In genomic region chr12:96132819-96133218, GRCh38 we compare ENCODE assay signal across 9 cellular contexts.
DNase-seq lines count a peak whose midpoint lies in the region; ATAC-seq, FAIRE-seq and TF ChIP-seq lines count a peak whose summit lies in the region.
"Had no signal": no experiment of that assay in that cellular context is flagged by ENCODE, and none has a peak within 500 bp of the region (broad histone marks: within the 10 kb centered on the region; RNA-seq: fewer than 3 reads in every experiment).

No MANE protein-coding gene starts in this region.

- H3K4me3 ChIP-seq in A549 (no peak overlapping the region), OCI-LY3 (ENCODE audit: low read length) (no peak overlapping the region), endothelial cell of umbilical vein (replicated peaks in 1 of 3; ENCODE audit: insufficient read depth in 1 of 3, low read depth in 1 of 3, low read length in 3 of 3) (no peak overlapping the region)

- no peak overlapping the region for H2AFZ ChIP-seq in OCI-LY3 (ENCODE audit: low read depth, low read length)
- no peak overlapping the region for H2AFZ ChIP-seq in endothelial cell of umbilical vein (ENCODE audit: low read depth, low read length)

- H3K36me3 ChIP-seq in OCI-LY3 (replicated peaks; ENCODE audit: low read depth, low read length) (no peaks in the 10 kb centered on the region), endothelial cell of umbilical vein (ENCODE audit: control insufficient read depth in 2 of 2, extremely low read depth in 1 of 2, insufficient read depth in 2 of 2, low read length in 2 of 2) (no peaks in the 10 kb centered on the region)

- no peak overlapping the region for H3K9ac ChIP-seq in OCI-LY3 (ENCODE audit: low read length)
- H3K9ac ChIP-seq in endothelial cell of umbilical vein (replicated peaks; ENCODE audit: extremely low read depth, insufficient read depth, low read length) = no peak overlapping the region

- H3K79me2 ChIP-seq in OCI-LY3 (ENCODE audit: low read length) = no peaks in the 10 kb centered on the region
- no peaks in the 10 kb centered on the region for H3K79me2 ChIP-seq in endothelial cell of umbilical vein (ENCODE audit: control insufficient read depth, insufficient read depth, low read length)

- H4K20me1 ChIP-seq in OCI-LY3 (ENCODE audit: insufficient read depth, low read length) = no peaks in the 10 kb centered on the region
- no peaks in the 10 kb centered on the region for H4K20me1 ChIP-seq in endothelial cell of umbilical vein (replicated peaks; ENCODE audit: control insufficient read depth, extremely low read depth, insufficient read depth, low read length)

- no peaks in the 10 kb centered on the region for H3K4me1 ChIP-seq in A549
- peaks cover 36% of the 10 kb centered on the region for H3K4me1 ChIP-seq in OCI-LY3 (ENCODE audit: low read length)
- peaks cover 29% of the 10 kb centered on the region for H3K4me1 ChIP-seq in endothelial cell of umbilical vein (ENCODE audit: control insufficient read depth, extremely low read depth, insufficient read depth, low read length)

- peak in 1 of 2 experiments; percentile 81; a peak in 3 of 6 replicates for ATAC-seq in A549
- ATAC-seq in HG02938 (IDR thresholded peaks at IDR 0.05; ENCODE audit: unreplicated experiment) = no peak
- no peak for ATAC-seq in GM18873 (IDR thresholded peaks at IDR 0.05; ENCODE audit: low FRiP score, unreplicated experiment)
- ATAC-seq in HG03342 (IDR thresholded peaks at IDR 0.05; ENCODE audit: unreplicated experiment) = no peak

- TF ChIP-seq EP300 in A549 (IDR thresholded peaks at IDR 0.05) = no peak

- no peak for TF ChIP-seq POLR2A in A549 (IDR thresholded peaks at IDR 0.05; ENCODE audit: low read length)
- TF ChIP-seq POLR2A in endothelial cell of umbilical vein (IDR thresholded peaks at IDR 0.05; ENCODE audit: low read depth, low read length) = no peak

- FAIRE-seq in A549 (lab: Jason Lieb, UNC) (no peak), endothelial cell of umbilical vein (lab: Jason Lieb, UNC) (peak; percentile 52)

- peak in 1 of 2 experiments; percentile 40; a peak in 2 of 5 replicates for TF ChIP-seq RAD21 in A549 (conservative IDR thresholded peaks at IDR 0.05 in 1 of 2, IDR thresholded peaks at IDR 0.05 in 1 of 2)

- no TSS peak for BruUV-seq in endothelial cell of umbilical vein (replicated peaks; lab: Mats Ljungman, UMichigan)

- TF ChIP-seq CTCF in A549 (IDR thresholded peaks at IDR 0.05) (0 out of 3 replicates have a peak, but pooled peaks have one; percentile 14), OCI-LY3 (IDR thresholded peaks at IDR 0.05; ENCODE audit: low read depth, low read length) (peak; percentile 51), endothelial cell of umbilical vein (IDR thresholded peaks at IDR 0.05; ENCODE audit: extremely low read depth in 1 of 2, insufficient read depth in 1 of 2, low read depth in 1 of 2, low read length in 2 of 2) (peak; percentile 15 to 42)

- H3K4me2 ChIP-seq in A549 = no peak overlapping the region
- no peak overlapping the region for H3K4me2 ChIP-seq in OCI-LY3 (ENCODE audit: low read length)
- no peak overlapping the region for H3K4me2 ChIP-seq in endothelial cell of umbilical vein (ENCODE audit: insufficient read depth, low read length)

- DNase-seq in A549 (ENCODE audit: low read depth in 1 of 2, low spot score in 1 of 2) (peak in 1 of 2 experiments; percentile 26), ELR (ENCODE audit: low read depth) (peak; percentile 21), endothelial cell of umbilical vein (ENCODE audit: low read depth, low spot score) (peak; percentile 48), NCI-H774 (lab: John Stamatoyannopoulos, UW) (no peak)
- DNase-seq: stimulated activated CD4-positive, alpha-beta T cell treated with anti-CD3 and anti-CD28 coated beads, Interleukin-4, amount 100 ng/mL, for 24 hours had no signal

- H3K27ac ChIP-seq in A549 = no peak overlapping the region
- H3K27ac ChIP-seq in OCI-LY3 (ENCODE audit: low read length) = no peak overlapping the region
- no peak overlapping the region for H3K27ac ChIP-seq in endothelial cell of umbilical vein (ENCODE audit: insufficient read depth, low read depth, low read length)

- CTCF ChIA-PET in A549 (lab: Yijun Ruan, JAX) = interaction anchor here (1.2 kb wide), 1 partner anchor 35 kb away, joined by 3 read pairs; no protein-coding TSS in a partner anchor
- CTCF ChIA-PET in endothelial cell of umbilical vein (lab: Charles Lee) = interaction anchor here (0.8 to 2.4 kb wide), 17 partner anchors 8 to 117 kb away, joined by 3 to 15 read pairs (median 5); no protein-coding TSS in a partner anchor

- H3K9me1 ChIP-seq in endothelial cell of umbilical vein (replicated peaks; ENCODE audit: control insufficient read depth, extremely low read depth, insufficient read depth, low read length) = no peaks in the 10 kb centered on the region

- 68% methylated on average over 4 of the region's 4 CpGs for WGBS in A549 (ENCODE audit: missing lambda C conversion rate)

- POLR2A ChIA-PET in A549 (lab: Yijun Ruan, JAX) (no interaction called here), endothelial cell of umbilical vein (lab: Charles Lee) (interaction anchor here (0.6 to 1.0 kb wide), 2 partner anchors 64 to 627 kb away, joined by 3 to 7 read pairs; no protein-coding TSS in a partner anchor)

- intact Hi-C loops in endothelial cell of umbilical vein (cut with micrococcal nuclease) = loop anchor here (1.0 to 10.0 kb wide), 3 partner anchors 71 to 382 kb away; no protein-coding TSS in a partner anchor

- H3K27me3 ChIP-seq in OCI-LY3 (ENCODE audit: low read depth, low read length) (peaks cover 13% of the 10 kb centered on the region), endothelial cell of umbilical vein (ENCODE audit: control insufficient read depth in 2 of 2, insufficient read depth in 2 of 2, low read length in 2 of 2) (no peaks in the 10 kb centered on the region)

- H3K9me3 ChIP-seq in A549 (no peaks in the 10 kb centered on the region), OCI-LY3 (ENCODE audit: insufficient read depth, low read length) (no peaks in the 10 kb centered on the region), endothelial cell of umbilical vein (replicated peaks; ENCODE audit: control insufficient read depth, insufficient read depth, low read length) (no peaks in the 10 kb centered on the region)

- dilution Hi-C loops in endothelial cell of umbilical vein (cut with MboI; ENCODE audit: extremely low pct_ligation_motif_present, low sequenced_read_pairs) = no loop called here

TF ChIP-seq in A549, 52 proteins besides CTCF, POLR2A, EP300 and RAD21:
- TF ChIP-seq ZNF302 (CRISPR knock-in tag; IDR thresholded peaks at IDR 0.05) (no peak), HOXB5 (CRISPR knock-in tag; IDR thresholded peaks at IDR 0.05) (no peak), ELK1 (IDR thresholded peaks at IDR 0.05; ENCODE audit: low read depth, low read length) (no peak), HEYL (CRISPR knock-in tag; IDR thresholded peaks at IDR 0.05) (no peak), SMC3 (IDR thresholded peaks at IDR 0.05) (no peak), MAFK (IDR thresholded peaks at IDR 0.05; ENCODE audit: partially characterized antibody) (no peak), TFCP2L1 (CRISPR knock-in tag; IDR thresholded peaks at IDR 0.05) (no peak), SREBF2 (IDR thresholded peaks at IDR 0.05) (no peak)

TF ChIP-seq in endothelial cell of umbilical vein, 7 proteins besides CTCF, POLR2A, EP300 and RAD21:
- TF ChIP-seq POLR2AphosphoS5 (IDR thresholded peaks at IDR 0.05; ENCODE audit: insufficient read depth, low read depth, low read length) (no peak), GATA2 (IDR thresholded peaks at IDR 0.05; ENCODE audit: insufficient read depth, insufficient read length, low read depth, low read length) (no peak)
